In the genomic region with DNA sequence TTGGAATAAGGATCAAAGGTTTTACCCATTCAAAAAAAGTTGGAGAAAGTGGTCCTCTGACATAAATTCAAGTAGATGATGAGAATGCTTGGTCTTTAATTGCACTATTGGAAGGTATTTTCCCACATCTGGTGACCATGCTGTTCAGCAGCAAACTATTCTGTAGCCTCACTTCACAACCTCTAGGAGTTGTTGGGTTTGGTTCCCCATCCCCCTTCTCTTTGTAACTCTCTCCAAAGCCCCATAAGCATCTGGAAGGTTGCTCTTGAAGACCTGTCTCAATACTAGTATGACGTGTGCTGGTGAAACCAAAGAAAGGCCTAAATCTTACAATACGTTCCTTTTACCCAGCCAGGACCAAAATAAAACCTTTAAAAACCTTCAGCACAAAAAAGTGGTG, we compare ENCODE assay signal across 20 cellular contexts.
"Had no signal": no experiment of that assay in that cellular context is flagged by ENCODE, and none has a peak within 500 bp of the region (broad histone marks: within the 10 kb centered on the region; RNA-seq: fewer than 3 reads in every experiment).

No MANE protein-coding gene starts in this region.

- H3K27me3 Mint-ChIP-seq: activated naive CD8-positive, alpha-beta T cell treated with anti-CD3 and anti-CD28 coated beads, Interleukin-2, amount 50 U/mL, for 24 hours had no signal

- DNase-seq: activated CD4-positive, alpha-beta T cell treated with anti-CD3 and anti-CD28 coated beads, Interleukin-2, amount 10 ng/mL, durations not matched to agents 7 days and 5 days; activated CD8-positive, alpha-beta T cell treated with anti-CD3 and anti-CD28 coated beads, Interleukin-2, amount 10 ng/mL, durations not matched to agents 7 days and 5 days; activated effector memory CD4-positive, alpha-beta T cell treated with Interleukin-2 at 50 U/mL for 16 hours; activated naive CD4-positive, alpha-beta T cell treated with anti-CD3 and anti-CD28 coated beads, Interleukin-2, amount 10 ng/mL, durations not matched to agents 7 days and 5 days; activated naive CD8-positive, alpha-beta T cell treated with anti-CD3 and anti-CD28 coated beads, Interleukin-2, amount 50 U/mL, for 24 hours; activated T-cell treated with anti-CD3 and anti-CD28 coated beads, Interleukin-2, amount 50 U/mL, for 4 hours; anterior cingulate cortex; colonic mucosa; endodermal cell; heart right ventricle; left lung; naive B cell; ovary; psoas muscle; right cardiac atrium; upper lobe of right lung had no signal

- H3K27ac Mint-ChIP-seq: activated CD4-positive, alpha-beta T cell treated with anti-CD3 and anti-CD28 coated beads, Interleukin-2, amount 10 ng/mL, durations not matched to agents 7 days and 5 days; activated CD8-positive, alpha-beta T cell treated with anti-CD3 and anti-CD28 coated beads, Interleukin-2, amount 10 ng/mL, durations not matched to agents 7 days and 5 days; activated naive CD4-positive, alpha-beta T cell treated with anti-CD3 and anti-CD28 coated beads, Interleukin-2, amount 10 ng/mL, durations not matched to agents 7 days and 5 days; activated naive CD8-positive, alpha-beta T cell treated with anti-CD3 and anti-CD28 coated beads, Interleukin-2, amount 50 U/mL, for 24 hours; endodermal cell; naive B cell; T-helper 2 cell treated with Interferon-gamma antibody and Interleukin-4, amounts not matched to agents 5 μg/mL and 100 μg/mL, for 36 hours had no signal

- H3K4me1 Mint-ChIP-seq: activated CD4-positive, alpha-beta T cell treated with anti-CD3 and anti-CD28 coated beads, Interleukin-2, amount 10 ng/mL, durations not matched to agents 7 days and 5 days; activated naive CD4-positive, alpha-beta T cell treated with anti-CD3 and anti-CD28 coated beads, Interleukin-2, amount 10 ng/mL, durations not matched to agents 7 days and 5 days; central memory CD8-positive, alpha-beta T cell had no signal

- H3K4me3 Mint-ChIP-seq: activated CD4-positive, alpha-beta T cell treated with anti-CD3 and anti-CD28 coated beads, Interleukin-2, amount 10 ng/mL, durations not matched to agents 7 days and 5 days; activated CD8-positive, alpha-beta T cell treated with anti-CD3 and anti-CD28 coated beads, Interleukin-2, amount 10 ng/mL, durations not matched to agents 7 days and 5 days; activated naive CD4-positive, alpha-beta T cell treated with anti-CD3 and anti-CD28 coated beads, Interleukin-2, amount 10 ng/mL, durations not matched to agents 7 days and 5 days; activated naive CD8-positive, alpha-beta T cell treated with anti-CD3 and anti-CD28 coated beads, Interleukin-2, amount 50 U/mL, for 24 hours; activated T-cell treated with anti-CD3 and anti-CD28 coated beads, Interleukin-2, amount 50 U/mL, for 4 hours; central memory CD8-positive, alpha-beta T cell; endodermal cell; T-helper 2 cell treated with Interferon-gamma antibody and Interleukin-4, amounts not matched to agents 5 μg/mL and 100 μg/mL, for 36 hours had no signal

- ATAC-seq: activated CD8-positive, alpha-beta T cell treated with anti-CD3 and anti-CD28 coated beads, Interleukin-2, amount 10 ng/mL, durations not matched to agents 7 days and 5 days; activated naive CD8-positive, alpha-beta T cell treated with anti-CD3 and anti-CD28 coated beads, Interleukin-2, amount 50 U/mL, for 24 hours; activated T-cell treated with anti-CD3 and anti-CD28 coated beads, Interleukin-2, amount 50 U/mL, for 4 hours; gastroesophageal sphincter; heart right ventricle; left lung; psoas muscle; right cardiac atrium; upper lobe of right lung had no signal

- H3K9me3 Mint-ChIP-seq: activated CD4-positive, alpha-beta T cell treated with anti-CD3 and anti-CD28 coated beads, Interleukin-2, amount 10 ng/mL, durations not matched to agents 7 days and 5 days; activated naive CD4-positive, alpha-beta T cell treated with anti-CD3 and anti-CD28 coated beads, Interleukin-2, amount 10 ng/mL, durations not matched to agents 7 days and 5 days; activated naive CD8-positive, alpha-beta T cell treated with anti-CD3 and anti-CD28 coated beads, Interleukin-2, amount 50 U/mL, for 24 hours; activated T-cell treated with anti-CD3 and anti-CD28 coated beads, Interleukin-2, amount 50 U/mL, for 4 hours; central memory CD8-positive, alpha-beta T cell; endodermal cell; naive B cell; neural crest cell; T-helper 2 cell treated with Interferon-gamma antibody and Interleukin-4, amounts not matched to agents 5 μg/mL and 100 μg/mL, for 36 hours had no signal
